ENCODE assay signal across 21 cellular contexts in genomic region chr2:116094196-116094595, GRCh38.
DNase-seq lines count a peak whose midpoint lies in the region; ATAC-seq and TF ChIP-seq lines count a peak whose summit lies in the region.
"Had no signal": no experiment of that assay in that cellular context is flagged by ENCODE, and none has a peak within 500 bp of the region (broad histone marks: within the 10 kb centered on the region; RNA-seq: fewer than 3 reads in every experiment).

No MANE protein-coding gene starts in this region.

- H3K4me3 ChIP-seq in DND-41 (ENCODE audit: low read depth in 1 of 2, low read length in 2 of 2) (no peak overlapping the region), GM12875 (ENCODE audit: low read depth, low read length) (no peak overlapping the region), OCI-LY3 (ENCODE audit: low read length) (no peak overlapping the region)
- H3K4me3 ChIP-seq: heart right ventricle, tibial nerve had no signal

- H3K9ac ChIP-seq in DND-41 (ENCODE audit: low read depth, low read length) (no peak overlapping the region), OCI-LY3 (ENCODE audit: low read length) (no peak overlapping the region)

- DNase-seq in DND-41 = no peak
- peak; percentile 14 for DNase-seq in iPS-NIHi7 (ENCODE audit: extremely low spot score)
- DNase-seq in G401 (ENCODE audit: low spot score) = no peak
- DNase-seq in occipital lobe (lab: John Stamatoyannopoulos, UW) = no peak
- no peak for DNase-seq in activated gamma-delta T cell (lab: John Stamatoyannopoulos, UW)
- DNase-seq: effector memory CD4-positive, alpha-beta T cell; heart right ventricle; islet precursor cell; mammary epithelial cell; MM.1S; natural killer cell; NCI-H2029 treated with DMSO at 0.1 percent for 48 hours; NCI-H526 treated with DMSO at 0.1 percent for 48 hours; stimulated activated naive B cell treated with anti-CD40 and anti-IgM and Interleukin-4, amounts not matched to agents 10 μg/mL and 1 μg/mL and 100 μg/mL, for 72 hours; T-helper 17 cell had no signal

- H3K4me1 ChIP-seq in DND-41 (ENCODE audit: insufficient read depth, low read length) (no peaks in the 10 kb centered on the region), OCI-LY3 (ENCODE audit: low read length) (peaks cover 8% of the 10 kb centered on the region)
- H3K4me1 ChIP-seq: heart right ventricle, tibial nerve had no signal

- ATAC-seq in DND-41 (ENCODE audit: insufficient read depth, low read depth) (no peak), HG02840 (IDR thresholded peaks at IDR 0.05; ENCODE audit: low FRiP score, unreplicated experiment) (no peak)
- ATAC-seq: activated CD4-positive, CD25-positive, alpha-beta regulatory T cell treated with anti-CD3 and anti-CD28 coated beads, Interleukin-2, amount 50 U/mL, for 24 hours; heart right ventricle; T-helper 17 cell had no signal

- H2AFZ ChIP-seq in DND-41 (ENCODE audit: low read depth, low read length) (no peak overlapping the region), OCI-LY3 (ENCODE audit: low read depth, low read length) (no peak overlapping the region)

- in situ Hi-C loops in G401 (cut with HindIII; ENCODE audit: low sequenced_read_pairs) = no loop called here

- H3K4me2 ChIP-seq in DND-41 (ENCODE audit: insufficient read depth, low read length) (no peak overlapping the region), OCI-LY3 (ENCODE audit: low read length) (no peak overlapping the region)

- TF ChIP-seq CTCF in DND-41 (IDR thresholded peaks at IDR 0.05; ENCODE audit: borderline replicate concordance, extremely low read depth, low read length, poor library complexity, severe bottlenecking) (peak; percentile 32), GM12875 (IDR thresholded peaks at IDR 0.05; ENCODE audit: borderline replicate concordance, insufficient read depth, low read depth, low read length) (0 out of 2 replicates have a peak, but pooled peaks have one; percentile 24), OCI-LY3 (IDR thresholded peaks at IDR 0.05; ENCODE audit: low read depth, low read length) (peak; percentile 35)

- H3K27ac ChIP-seq in DND-41 (ENCODE audit: low read length) (no peak overlapping the region), OCI-LY3 (ENCODE audit: low read length) (no peak overlapping the region)
- H3K27ac ChIP-seq: heart right ventricle, RWPE1, tibial nerve had no signal

- no peaks in the 10 kb centered on the region for H3K79me2 ChIP-seq in DND-41 (ENCODE audit: insufficient read depth, low read length)
- H3K79me2 ChIP-seq in OCI-LY3 (ENCODE audit: low read length) = no peaks in the 10 kb centered on the region

- no peaks in the 10 kb centered on the region for H4K20me1 ChIP-seq in DND-41 (ENCODE audit: insufficient read depth, low read length)
- H4K20me1 ChIP-seq in OCI-LY3 (ENCODE audit: insufficient read depth, low read length) = no peaks in the 10 kb centered on the region

- H3K9me3 ChIP-seq in DND-41 (ENCODE audit: insufficient read depth, low read length, severe bottlenecking) (no peaks in the 10 kb centered on the region), OCI-LY3 (ENCODE audit: insufficient read depth, low read length) (no peaks in the 10 kb centered on the region)

- H3K27me3 ChIP-seq in DND-41 (ENCODE audit: insufficient read depth, low read length, poor library complexity) (no peaks in the 10 kb centered on the region), OCI-LY3 (ENCODE audit: low read depth, low read length) (no peaks in the 10 kb centered on the region)
- H3K27me3 ChIP-seq: heart right ventricle, tibial nerve had no signal

- no peaks in the 10 kb centered on the region for H3K36me3 ChIP-seq in DND-41 (ENCODE audit: insufficient read depth, low read length)
- no peaks in the 10 kb centered on the region for H3K36me3 ChIP-seq in OCI-LY3 (replicated peaks; ENCODE audit: low read depth, low read length)
- H3K36me3 ChIP-seq: heart right ventricle, tibial nerve had no signal
